29 cellular contexts compared by ENCODE assay signal in the genomic region with DNA sequence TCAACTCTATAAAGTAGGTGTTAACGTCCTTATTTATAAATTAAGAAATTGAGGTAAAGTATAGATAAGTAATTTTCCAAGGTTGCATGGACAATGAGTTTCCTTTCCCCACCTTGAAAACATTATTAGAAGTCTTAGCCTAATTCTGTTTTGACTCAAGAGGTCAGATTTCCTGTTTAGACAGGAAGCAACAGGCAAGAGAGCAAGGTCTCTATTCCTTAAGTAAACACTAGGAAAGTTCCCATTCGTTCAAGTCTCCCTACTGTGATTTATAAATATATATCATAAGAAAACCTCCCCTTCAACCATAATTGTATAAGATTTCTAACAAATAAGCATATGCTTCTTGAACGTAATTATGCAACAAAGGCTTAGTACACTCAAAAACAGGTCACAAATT. TPM values are rescaled to one million over a fixed set of nuclear protein-coding genes. Genes with fewer than 3 reads are reported as not detected.
A peak's percentile ranks its signal among the peaks of the same experiment; 100 is the strongest.
DNase-seq lines count a peak whose midpoint lies in the region; ATAC-seq, FAIRE-seq and TF ChIP-seq lines count a peak whose summit lies in the region.
"Had no signal": no experiment of that assay in that cellular context is flagged by ENCODE, and none has a peak within 500 bp of the region (broad histone marks: within the 10 kb centered on the region; RNA-seq: fewer than 3 reads in every experiment).

No MANE protein-coding gene starts in this region.

- no peak for FAIRE-seq in HepG2 (lab: Jason Lieb, UNC)
- FAIRE-seq: A204.1, G401.6, H1, K562 had no signal

- no peak overlapping the region for H3K27ac ChIP-seq in CD4-positive, alpha-beta T cell (ENCODE audit: low read depth, low read length)
- H3K27ac ChIP-seq in HepG2 (ENCODE audit: extremely low read length, insufficient read depth, low read length) (no peak overlapping the region), osteoblast (ENCODE audit: low read depth, low read length) (no peak overlapping the region)
- H3K27ac ChIP-seq: BLaER1 had no signal

- H3K4me3 Mint-ChIP-seq in CD4-positive, alpha-beta T cell, result no peak overlapping the region
- H3K4me3 Mint-ChIP-seq: CD4-positive, alpha-beta memory T cell had no signal

- peaks cover 33% of the 10 kb centered on the region for H3K4me1 ChIP-seq in HepG2 (ENCODE audit: insufficient read depth, low read length)
- H3K4me1 ChIP-seq in osteoblast (ENCODE audit: insufficient read depth, low read length), result no peaks in the 10 kb centered on the region
- H3K4me1 ChIP-seq: BLaER1 had no signal

- no peak overlapping the region for H3K9ac ChIP-seq in HepG2 (ENCODE audit: insufficient read depth, low read depth, low read length)
- H3K9ac ChIP-seq: BLaER1, SK-N-SH had no signal

- H3K79me2 ChIP-seq in HepG2 (ENCODE audit: insufficient read depth, low read length), result peaks cover 47% of the 10 kb centered on the region
- H3K79me2 ChIP-seq in osteoblast (ENCODE audit: insufficient read depth, low read length), result peaks cover 51% of the 10 kb centered on the region

- WGBS in HepG2 (ENCODE audit: low lambda C conversion rate), result 60% methylated on average over 3 of the region's 3 CpGs

- peak overlapping the region; percentile 8 for H3K27ac Mint-ChIP-seq in CD4-positive, alpha-beta T cell

- POLR2A ChIA-PET in CD4-positive, alpha-beta T cell (lab: Charles Lee), result no interaction called here
- POLR2A ChIA-PET in HepG2 (lab: Yijun Ruan, JAX), result no interaction called here

- H3K27me3 ChIP-seq in CD4-positive, alpha-beta T cell (ENCODE audit: control insufficient read depth, insufficient read depth, low read length), result no peaks in the 10 kb centered on the region
- H3K27me3 ChIP-seq in HepG2 (ENCODE audit: control insufficient read depth in 1 of 2, insufficient read depth in 2 of 2, low read length in 2 of 2), result no peaks in the 10 kb centered on the region
- H3K27me3 ChIP-seq in osteoblast (ENCODE audit: insufficient read depth, low read length), result no peaks in the 10 kb centered on the region
- H3K27me3 ChIP-seq: BLaER1 had no signal

- no peak for TF ChIP-seq CTCF in CD4-positive, alpha-beta T cell (IDR thresholded peaks at IDR 0.05)
- no peak for TF ChIP-seq CTCF in choroid plexus epithelial cell (conservative IDR thresholded peaks at IDR 0.05; ENCODE audit: low read depth, low read length)
- TF ChIP-seq CTCF in HepG2 (CRISPR knock-in tag; IDR thresholded peaks at IDR 0.05), result no peak
- no peak for TF ChIP-seq CTCF in osteoblast (IDR thresholded peaks at IDR 0.05; ENCODE audit: extremely low read depth, low read depth, low read length)

- H3K4me2 ChIP-seq in HepG2 (ENCODE audit: low read depth, low read length), result no peak overlapping the region
- H3K4me2 ChIP-seq in osteoblast (ENCODE audit: insufficient read depth, low read length), result no peak overlapping the region
- H3K4me2 ChIP-seq: BLaER1, SK-N-SH had no signal

- no peak for DNase-seq in CD4-positive, alpha-beta T cell
- DNase-seq in choroid plexus epithelial cell (ENCODE audit: low read depth) (peak; percentile 35), HepG2 (ENCODE audit: low spot score) (no peak), osteoblast (ENCODE audit: insufficient read length, low spot score, missing footprints) (peak; percentile 59), EL (no peak)
- DNase-seq: CD4-positive, alpha-beta memory T cell; COR-L47; DMS53; Kasumi-1; MV-4-11; NCI-H1105; NCI-H146; NCI-H1930; NCI-H2107; NCI-H446; NCI-H526; NCI-H82; NK-92 treated with Interleukin-12 subunit alpha and Interleukin-12 subunit beta, amount 100 ng/mL, for 24 hours; PC-3; SK-N-SH had no signal

- intact Hi-C loops in CD4-positive, alpha-beta T cell (cut with DNase I, micrococcal nuclease), result no loop called here
- intact Hi-C loops in HepG2 (cut with micrococcal nuclease; ENCODE audit: unreplicated experiment), result no loop called here

- H3K9me3 ChIP-seq in CD4-positive, alpha-beta T cell (ENCODE audit: control insufficient read depth, low read length), result no peaks in the 10 kb centered on the region
- H3K9me3 ChIP-seq in HepG2 (ENCODE audit: low read length) (no peaks in the 10 kb centered on the region), osteoblast (ENCODE audit: low read depth, low read length) (no peaks in the 10 kb centered on the region)
- H3K9me3 ChIP-seq: SK-N-SH had no signal

- no peak for TF ChIP-seq RAD21 in HepG2 (CRISPR knock-in tag; IDR thresholded peaks at IDR 0.05)

- H2AFZ ChIP-seq in HepG2 (ENCODE audit: low read length), result no peak overlapping the region
- no peak overlapping the region for H2AFZ ChIP-seq in osteoblast (ENCODE audit: low read length)

- H3K9me3 Mint-ChIP-seq in CD4-positive, alpha-beta T cell, result no peaks in the 10 kb centered on the region
- H3K9me3 Mint-ChIP-seq: CD4-positive, alpha-beta memory T cell had no signal

- no peak for TF ChIP-seq POLR2A in HepG2 (IDR thresholded peaks at IDR 0.05; ENCODE audit: insufficient read depth in 1 of 2, low read depth in 2 of 2, low read length in 2 of 2)

- peaks cover 6 to 18% of the 10 kb centered on the region in 2 experiments; a peak in 4 of 5 replicates for H3K36me3 ChIP-seq in HepG2 (replicated peaks in 1 of 2; ENCODE audit: control insufficient read depth in 1 of 2, insufficient read depth in 2 of 2, low read length in 2 of 2)
- peaks cover 5% of the 10 kb centered on the region for H3K36me3 ChIP-seq in osteoblast (ENCODE audit: insufficient read depth, low read length)

- no TSS peak for BruUV-seq in HepG2 (replicated peaks; lab: Mats Ljungman, UMichigan)

- peak in 1 of 2 experiments; percentile 33; a peak in 1 of 4 replicates for TF ChIP-seq EP300 in HepG2 (IDR thresholded peaks at IDR 0.05; ENCODE audit: low read depth in 2 of 2, low read length in 2 of 2)
- no peak for TF ChIP-seq EP300 in HepG2 (CRISPR knock-in tag; IDR thresholded peaks at IDR 0.05; ENCODE audit: borderline replicate concordance)

- peaks cover 59% of the 10 kb centered on the region for H3K4me1 Mint-ChIP-seq in CD4-positive, alpha-beta T cell (ENCODE audit: low read depth)

- no peak overlapping the region for H3K4me3 ChIP-seq in choroid plexus epithelial cell (ENCODE audit: low read depth, low read length)
- no peak overlapping the region for H3K4me3 ChIP-seq in HepG2 (replicated peaks in 1 of 3; ENCODE audit: insufficient read depth in 1 of 3, low read depth in 2 of 3, low read length in 3 of 3)
- H3K4me3 ChIP-seq in osteoblast (ENCODE audit: insufficient read depth, low read length), result no peak overlapping the region
- H3K4me3 ChIP-seq: BLaER1, K562 had no signal

- CTCF ChIA-PET in CD4-positive, alpha-beta T cell (lab: Charles Lee), result no interaction called here
- CTCF ChIA-PET in HepG2 (lab: Yijun Ruan, JAX; ENCODE audit: low intra/inter-chr PET ratio, low total read pairs), result no interaction called here

- peaks cover 53% of the 10 kb centered on the region for H3K36me3 Mint-ChIP-seq in CD4-positive, alpha-beta T cell (ENCODE audit: low read depth)

- no peak for ATAC-seq in CD4-positive, alpha-beta T cell (ENCODE audit: poor library complexity)
- ATAC-seq in HepG2, result 0 out of 3 replicates have a peak, but pooled peaks have one; percentile 43
- no peak for ATAC-seq in HG03457 (IDR thresholded peaks at IDR 0.05; ENCODE audit: unreplicated experiment)
- ATAC-seq in GM18520 (IDR thresholded peaks at IDR 0.05; ENCODE audit: unreplicated experiment), result no peak
- no peak for ATAC-seq in HG02981 (IDR thresholded peaks at IDR 0.05; ENCODE audit: unreplicated experiment)
- ATAC-seq: HCT116, K562, PC-3 had no signal

- H4K20me1 ChIP-seq in HepG2 (ENCODE audit: insufficient read depth, low read length) (peaks cover 4% of the 10 kb centered on the region; the same call in 1 of the 2 replicates), osteoblast (ENCODE audit: insufficient read depth, low read length) (peaks cover 42% of the 10 kb centered on the region)

- in situ Hi-C loops in HepG2 (cut with HindIII; ENCODE audit: extremely low pct_ligation_motif_present, low pct_unique_long_range_greater_than_20kb), result no loop called here

- no peaks in the 10 kb centered on the region for H3K27me3 Mint-ChIP-seq in CD4-positive, alpha-beta T cell
- H3K27me3 Mint-ChIP-seq: CD4-positive, alpha-beta memory T cell had no signal

TF ChIP-seq in HepG2, 621 proteins besides CTCF, POLR2A, EP300 and RAD21 (continues in another document):
- TF ChIP-seq ETV5 (CRISPR knock-in tag; IDR thresholded peaks at IDR 0.05; ENCODE audit: borderline replicate concordance), result peak; percentile 55; the same call in 1 of the 2 replicates

RNA-seq across cellular contexts. Expression of gene CLASP1, which starts 40.3 kb away (rescaled TPM):
- total RNA-seq in CD4-positive, alpha-beta T cell, result 10 to 100 TPM; 58.0 to 58.5 TPM
- total RNA-seq in HepG2 (2016; rRNA removed; fragmentation: Illumina TruSeq; extraction: Trizol) (47.9 and 63.6 TPM in 2 replicates), osteoblast (46.0 and 51.0 TPM in 2 replicates)
- total RNA-seq in HepG2 (2016; cell fraction: cytosol; rRNA removed; fragmentation: Illumina TruSeq; extraction: Trizol; ENCODE audit: low read depth), result 24.7 and 26.3 TPM in 2 replicates
- total RNA-seq in HepG2 (2016; cell fraction: insoluble cytoplasmic fraction; rRNA removed; fragmentation: Illumina TruSeq; extraction: Trizol), result 46.4 and 58.7 TPM in 2 replicates
- total RNA-seq in HepG2 (2016; cell fraction: membrane; rRNA removed; fragmentation: Illumina TruSeq; extraction: Trizol), result 21.5 and 29.4 TPM in 2 replicates
- 111 and 117 TPM in 2 replicates for total RNA-seq in HepG2 (2016; cell fraction: nucleus; rRNA removed; fragmentation: Illumina TruSeq; extraction: Trizol)
- polyA plus RNA-seq in HepG2 (2011; rRNA removed), result 9.4 and 11.7 TPM in 2 replicates
- 4.0 and 4.5 TPM in 2 replicates for polyA plus RNA-seq in HepG2 (2011; cell fraction: cytosol; rRNA removed)
- polyA plus RNA-seq in HepG2 (2011; cell fraction: nucleus; rRNA removed), result 52.6 and 54.9 TPM in 2 replicates
- polyA plus RNA-seq in HepG2 (2012), result 33.3 and 40.1 TPM in 2 replicates
- polyA plus RNA-seq in HepG2 (2016; cell fraction: cytosol; fragmentation: Illumina TruSeq; extraction: Trizol; ENCODE audit: low read depth), result 0.78 and 1.2 TPM in 2 replicates
- 21.9 and 26.0 TPM in 2 replicates for polyA plus RNA-seq in HepG2 (2016; cell fraction: insoluble cytoplasmic fraction; fragmentation: Illumina TruSeq; extraction: Trizol; ENCODE audit: low read depth)
- polyA plus RNA-seq in HepG2 (2016; cell fraction: membrane; fragmentation: Illumina TruSeq; extraction: Trizol; ENCODE audit: low read depth), result 3.2 and 4.0 TPM in 2 replicates
- 56.7 and 58.9 TPM in 2 replicates for polyA plus RNA-seq in HepG2 (2016; cell fraction: nucleus; fragmentation: Illumina TruSeq; extraction: Trizol; ENCODE audit: insufficient read depth, low read depth)
- 22.8 and 49.1 TPM in 2 replicates for polyA minus RNA-seq in HepG2 (2011; rRNA and poly(A)+ RNA removed; ENCODE audit: low replicate concordance)
- 20.9 and 21.4 TPM in 2 replicates for polyA minus RNA-seq in HepG2 (2011; cell fraction: cytosol; rRNA and poly(A)+ RNA removed)
- polyA minus RNA-seq in HepG2 (2011; cell fraction: nucleus; rRNA and poly(A)+ RNA removed), result 240 and 255 TPM in 2 replicates

Comparison
In these comparisons a context has a peak if more than half of its experiments do, and no peak if none do; other contexts are left out.
1. DNase-seq: peak in choroid plexus epithelial cell (single experiment) and osteoblast (single experiment); none in CD4-positive, alpha-beta T cell (0 of 10), HepG2 (single experiment) and EL (single experiment).